ENCODE assay signal across 1 cellular context in the genomic region with DNA sequence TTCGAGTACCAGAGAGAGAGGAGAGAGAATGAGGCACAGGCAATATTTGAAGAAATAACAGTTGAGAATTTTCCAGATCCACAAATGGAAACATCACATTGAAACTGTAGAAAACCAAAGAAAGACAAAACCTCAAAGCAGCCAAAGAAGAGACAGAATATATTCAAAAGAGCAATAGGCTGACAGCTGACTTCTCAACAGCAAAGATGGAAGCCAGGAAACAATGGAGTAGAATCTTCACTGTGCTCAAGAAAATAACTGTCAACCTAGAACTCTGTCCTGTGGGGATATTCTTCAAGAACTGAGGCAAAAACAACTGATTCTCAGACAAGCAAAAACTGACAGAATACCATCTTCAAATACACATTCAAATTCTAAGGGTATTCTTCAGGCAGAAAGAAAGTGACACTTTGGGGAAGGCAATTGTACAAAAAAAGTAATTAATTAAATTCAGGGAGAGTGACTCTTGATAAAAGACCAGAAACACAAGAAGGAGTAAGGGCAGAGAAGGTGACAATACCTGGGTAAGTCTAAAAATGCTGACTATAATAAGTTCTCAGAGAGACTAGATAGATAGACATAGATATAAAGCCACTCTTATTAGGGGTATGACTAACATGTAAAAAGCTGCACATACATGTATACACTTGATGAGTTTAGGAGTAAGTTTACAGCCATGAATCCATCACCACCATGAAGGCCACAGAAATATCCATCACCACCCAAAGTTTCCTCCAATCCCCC.
TF ChIP-seq lines count a peak whose summit lies in the region.

No MANE protein-coding gene starts in this region.

TF ChIP-seq in HEK293, 187 proteins besides CTCF, POLR2A, EP300 and RAD21:
- TF ChIP-seq TRIM28 (IDR thresholded peaks at IDR 0.05; ENCODE audit: borderline replicate concordance, low read length) = peak; percentile 98
- TF ChIP-seq ZNF558 (tag by site-specific recombination; IDR thresholded peaks at IDR 0.05) = 0 out of 2 replicates have a peak, but pooled peaks have one; percentile 23
- TF ChIP-seq BCL11B (tag by site-specific recombination; IDR thresholded peaks at IDR 0.05; ENCODE audit: low read depth) = no peak
- TF ChIP-seq ZNF621 (tag by site-specific recombination; IDR thresholded peaks at IDR 0.05) = no peak
- TF ChIP-seq ZNF16 (tag by site-specific recombination; IDR thresholded peaks at IDR 0.05; ENCODE audit: low read depth) = no peak
- 0 out of 2 replicates have a peak, but pooled peaks have one; percentile 31 for TF ChIP-seq ZNF610 (tag by site-specific recombination; IDR thresholded peaks at IDR 0.05; ENCODE audit: borderline replicate concordance)
- 0 out of 2 replicates have a peak, but pooled peaks have one; percentile 49 for TF ChIP-seq ZNF626 (tag by site-specific recombination; IDR thresholded peaks at IDR 0.05)
- peak; percentile 89 for TF ChIP-seq SETDB1 (IDR thresholded peaks at IDR 0.05; ENCODE audit: insufficient read length, low read length)
TF ChIP-seq in HEK293: peak in this region for 5.
